8 cellular contexts compared by ENCODE assay signal in genomic region chr13:27449936-27450828, GRCh38. TPM values are rescaled to one million over a fixed set of nuclear protein-coding genes. Genes with fewer than 3 reads are reported as not detected.
DNase-seq lines count a peak whose midpoint lies in the region; ATAC-seq and TF ChIP-seq lines count a peak whose summit lies in the region.

Gene MTIF3, minus strand, starts transcription at chr13:27450564. Its CDS starts 10,116 bp downstream, at chr13:27440448.

- H3K4me1 Mint-ChIP-seq in activated CD4-positive, alpha-beta memory T cell treated with anti-CD3 and anti-CD28 coated beads for 36 hours (ENCODE audit: low read depth): peaks cover 57% of the 10 kb centered on the region

- peak within 1 kb of the TSS; percentile 90 for H3K4me3 Mint-ChIP-seq in activated CD4-positive, alpha-beta memory T cell treated with anti-CD3 and anti-CD28 coated beads for 36 hours

- under 1% methylated on average over 31 of the region's 81 CpGs for WGBS in right lobe of liver (ENCODE audit: insufficient coverage, low coverage, low lambda C conversion rate, missing lambda C conversion rate)

- peak; percentile 85 for TF ChIP-seq POLR2A in right lobe of liver (IDR thresholded peaks at IDR 0.05)

- ATAC-seq in GM19397 (IDR thresholded peaks at IDR 0.05; ENCODE audit: unreplicated experiment) (peak; percentile 84), HG03571 (IDR thresholded peaks at IDR 0.05; ENCODE audit: unreplicated experiment) (peak; percentile 81), right lobe of liver (peak; percentile 90 to 94 (median 93))

- H3K27ac ChIP-seq in dorsolateral prefrontal cortex (peak within 1 kb of the TSS; percentile 77 to 100 (median 99)), right lobe of liver (peak within 1 kb of the TSS; percentile 92 to 100 (median 98))

- TF ChIP-seq CTCF in dorsolateral prefrontal cortex (IDR thresholded peaks at IDR 0.05 in 54 of 56, conservative IDR thresholded peaks at IDR 0.05 in 2 of 56; ENCODE audit: low read depth in 1 of 56, partially characterized antibody in 56 of 56) (peak in 20 of 56 donors; percentile 4 to 41 (median 22)), right lobe of liver (IDR thresholded peaks at IDR 0.05) (peak in 1 of 4 donors; percentile 9)

- peak within 1 kb of the TSS; percentile 57 to 99 (median 93) for H3K4me3 ChIP-seq in dorsolateral prefrontal cortex
- peak within 1 kb of the TSS; percentile 78 to 99 (median 99) for H3K4me3 ChIP-seq in right lobe of liver

- H3K9me3 ChIP-seq in right lobe of liver: no peaks in the 10 kb centered on the region

- intact Hi-C loops in activated CD4-positive, alpha-beta memory T cell treated with anti-CD3 and anti-CD28 coated beads for 36 hours (cut with micrococcal nuclease): loop anchor here (1.0 to 2.0 kb wide), 7 partner anchors 24 to 1269 kb away; partner anchors contain the start of genes LNX2, PAN3, RPL21 and SLC46A3
- intact Hi-C loops in dorsolateral prefrontal cortex (cut with DNase I) (loop anchor here (1.0 to 5.0 kb wide), 4 partner anchors 26 to 172 kb away; partner anchors contain the start of genes GTF3A (in 2 of the 2), LNX2 (in 2 of the 2) and POLR1D (in 2 of the 2)), right lobe of liver (cut with DNase I) (no loop called here)

- peaks cover 0 to 16% (median 2%) of the 10 kb centered on the region in 4 donors for H3K4me1 ChIP-seq in right lobe of liver

- H3K36me3 Mint-ChIP-seq in activated CD4-positive, alpha-beta memory T cell treated with anti-CD3 and anti-CD28 coated beads for 36 hours: no peaks in the 10 kb centered on the region

- DNase-seq in CD1c-positive myeloid dendritic cell (ENCODE audit: extremely low spot score) (peak; percentile 97), NCI-H82 (lab: John Stamatoyannopoulos, UW) (peak; percentile 99), dorsolateral prefrontal cortex (peak; percentile 84 to 96 (median 94)), right lobe of liver (peak; percentile 93 to 97 (median 95))
- DNase-seq in activated CD4-positive, alpha-beta memory T cell treated with anti-CD3 and anti-CD28 coated beads for 36 hours: peak; percentile 97
- DNase-seq in stimulated activated CD4-positive, alpha-beta T cell treated with anti-CD3 and anti-CD28 coated beads, Interleukin-4, amount 100 ng/mL, for 4 hours: peak; percentile 91 to 96

- POLR2A ChIA-PET in activated CD4-positive, alpha-beta memory T cell treated with anti-CD3 and anti-CD28 coated beads for 36 hours (lab: Charles Lee): interaction anchor here (1.2 to 4.1 kb wide), 4 partner anchors 14 to 1209 kb away, joined by 3 to 72 read pairs (median 8); partner anchors contain the start of genes GTF3A, LNX2 and POMP

- H3K27me3 Mint-ChIP-seq in activated CD4-positive, alpha-beta memory T cell treated with anti-CD3 and anti-CD28 coated beads for 36 hours: no peaks in the 10 kb centered on the region

- CTCF ChIA-PET in activated CD4-positive, alpha-beta memory T cell treated with anti-CD3 and anti-CD28 coated beads for 36 hours (lab: Charles Lee): interaction anchor here (0.7 to 5.2 kb wide), 4 partner anchors 24 to 48 kb away, joined by 3 to 43 read pairs (median 5); partner anchors contain the start of gene GTF3A

- no peaks in the 10 kb centered on the region for H3K9me3 Mint-ChIP-seq in activated CD4-positive, alpha-beta memory T cell treated with anti-CD3 and anti-CD28 coated beads for 36 hours

- H3K27me3 ChIP-seq in dorsolateral prefrontal cortex (no peaks in the 10 kb centered on the region), right lobe of liver (no peaks in the 10 kb centered on the region)

- no peaks in the 10 kb centered on the region for H3K36me3 ChIP-seq in right lobe of liver

- peak within 1 kb of the TSS; percentile 95 for H3K27ac Mint-ChIP-seq in activated CD4-positive, alpha-beta memory T cell treated with anti-CD3 and anti-CD28 coated beads for 36 hours

RNA-seq across cellular contexts. Expression of gene MTIF3, which starts in this region (rescaled TPM):
- 10 to 100 TPM; 35.7 to 37.3 TPM for total RNA-seq in activated CD4-positive, alpha-beta memory T cell treated with anti-CD3 and anti-CD28 coated beads for 36 hours
- total RNA-seq in dorsolateral prefrontal cortex: 10 to 100 TPM; 32.1 to 71.7 (median 50.4) TPM
- 10 to 100 TPM; 26.5 to 46.0 (median 32.0) TPM for total RNA-seq in right lobe of liver

Comparison
In these comparisons a context has a peak if more than half of its experiments do, and no peak if none do; other contexts are left out.
1. Peak in every context shown above with its lines: DNase-seq, ATAC-seq, H3K4me3 ChIP-seq and H3K27ac ChIP-seq.
2. intact Hi-C loops: an anchor here in activated CD4-positive, alpha-beta memory T cell treated with anti-CD3 and anti-CD28 coated beads for 36 hours (1.0 to 2.0 kb wide) and dorsolateral prefrontal cortex (1.0 to 5.0 kb wide); none called in right lobe of liver.